In the genomic region with DNA sequence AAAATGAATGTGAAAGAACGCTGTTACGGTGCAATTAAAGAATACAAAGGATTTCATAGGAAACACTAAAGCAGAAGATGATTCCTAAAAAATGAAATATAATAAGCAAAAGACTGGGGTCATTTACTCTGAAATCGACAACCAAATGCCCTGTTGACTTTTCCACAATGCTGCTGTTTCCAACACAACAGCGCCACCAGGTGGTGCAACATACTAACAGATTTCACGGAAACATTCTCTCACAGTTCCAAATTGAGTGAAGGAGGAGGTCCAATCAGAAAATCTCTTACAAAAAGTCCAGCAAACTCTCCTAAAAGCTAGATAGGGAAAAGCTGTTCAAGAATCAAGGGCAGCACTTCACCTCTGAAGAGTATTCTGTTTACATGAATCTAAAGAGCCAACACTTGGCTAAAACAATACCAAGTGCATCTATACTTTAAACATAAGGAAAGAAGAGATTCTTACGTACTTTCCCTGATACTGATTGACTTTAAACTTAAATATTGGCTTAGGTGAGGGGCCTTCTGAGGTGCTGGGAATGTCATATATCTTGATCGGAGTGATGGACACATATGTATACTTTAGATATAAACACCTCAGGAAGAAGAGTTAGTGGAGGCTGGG, we compare ENCODE assay signal across 1 cellular context.
TF ChIP-seq lines count a peak whose summit lies in the region.

No MANE protein-coding gene starts in this region.

TF ChIP-seq in HepG2, 621 proteins besides CTCF, POLR2A, EP300 and RAD21 (continued from another document and continues in another):
- TF ChIP-seq, protein P1, sequence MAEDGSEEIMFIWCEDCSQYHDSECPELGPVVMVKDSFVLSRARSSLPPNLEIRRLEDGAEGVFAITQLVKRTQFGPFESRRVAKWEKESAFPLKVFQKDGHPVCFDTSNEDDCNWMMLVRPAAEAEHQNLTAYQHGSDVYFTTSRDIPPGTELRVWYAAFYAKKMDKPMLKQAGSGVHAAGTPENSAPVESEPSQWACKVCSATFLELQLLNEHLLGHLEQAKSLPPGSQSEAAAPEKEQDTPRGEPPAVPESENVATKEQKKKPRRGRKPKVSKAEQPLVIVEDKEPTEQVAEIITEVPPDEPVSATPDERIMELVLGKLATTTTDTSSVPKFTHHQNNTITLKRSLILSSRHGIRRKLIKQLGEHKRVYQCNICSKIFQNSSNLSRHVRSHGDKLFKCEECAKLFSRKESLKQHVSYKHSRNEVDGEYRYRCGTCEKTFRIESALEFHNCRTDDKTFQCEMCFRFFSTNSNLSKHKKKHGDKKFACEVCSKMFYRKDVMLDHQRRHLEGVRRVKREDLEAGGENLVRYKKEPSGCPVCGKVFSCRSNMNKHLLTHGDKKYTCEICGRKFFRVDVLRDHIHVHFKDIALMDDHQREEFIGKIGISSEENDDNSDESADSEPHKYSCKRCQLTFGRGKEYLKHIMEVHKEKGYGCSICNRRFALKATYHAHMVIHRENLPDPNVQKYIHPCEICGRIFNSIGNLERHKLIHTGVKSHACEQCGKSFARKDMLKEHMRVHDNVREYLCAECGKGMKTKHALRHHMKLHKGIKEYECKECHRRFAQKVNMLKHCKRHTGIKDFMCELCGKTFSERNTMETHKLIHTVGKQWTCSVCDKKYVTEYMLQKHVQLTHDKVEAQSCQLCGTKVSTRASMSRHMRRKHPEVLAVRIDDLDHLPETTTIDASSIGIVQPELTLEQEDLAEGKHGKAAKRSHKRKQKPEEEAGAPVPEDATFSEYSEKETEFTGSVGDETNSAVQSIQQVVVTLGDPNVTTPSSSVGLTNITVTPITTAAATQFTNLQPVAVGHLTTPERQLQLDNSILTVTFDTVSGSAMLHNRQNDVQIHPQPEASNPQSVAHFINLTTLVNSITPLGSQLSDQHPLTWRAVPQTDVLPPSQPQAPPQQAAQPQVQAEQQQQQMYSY (CRISPR knock-in tag; IDR thresholded peaks at IDR 0.05): no peak
- TF ChIP-seq MIXL1 (CRISPR knock-in tag; IDR thresholded peaks at IDR 0.05) (peak; percentile 57; the same call in 1 of the 2 replicates), ATAD3A (CRISPR knock-in tag; IDR thresholded peaks at IDR 0.05) (no peak), HES4 (CRISPR knock-in tag; IDR thresholded peaks at IDR 0.05; ENCODE audit: borderline replicate concordance) (no peak), DNMT3B (CRISPR knock-in tag; conservative IDR thresholded peaks at IDR 0.05) (0 out of 2 replicates have a peak, but pooled peaks have one; percentile 49), SSRP1 (CRISPR knock-in tag; IDR thresholded peaks at IDR 0.05) (0 out of 2 replicates have a peak, but pooled peaks have one; percentile 71), NR2F6 (IDR thresholded peaks at IDR 0.05) (no peak; the same call in 1 of the 2 replicates), NR2F6 (CRISPR knock-in tag; IDR thresholded peaks at IDR 0.05) (peak; percentile 22; the same call in 1 of the 2 replicates), ZNF792 (CRISPR knock-in tag; IDR thresholded peaks at IDR 0.05) (0 out of 2 replicates have a peak, but pooled peaks have one; percentile 32), IRF2 (CRISPR knock-in tag; IDR thresholded peaks at IDR 0.05) (peak; percentile 34; the same call in 1 of the 2 replicates), FOXA3 (CRISPR knock-in tag; IDR thresholded peaks at IDR 0.05) (peak; percentile 89), KMT2A (CRISPR knock-in tag; IDR thresholded peaks at IDR 0.05) (no peak), STAG1 (CRISPR knock-in tag; IDR thresholded peaks at IDR 0.05) (peak; percentile 97), GATAD1 (CRISPR knock-in tag; IDR thresholded peaks at IDR 0.05) (0 out of 2 replicates have a peak, but pooled peaks have one; percentile 24), ELF3 (CRISPR knock-in tag; IDR thresholded peaks at IDR 0.05) (peak; percentile 63), THAP11 (CRISPR knock-in tag; IDR thresholded peaks at IDR 0.05) (peak; percentile 33; the same call in 1 of the 2 replicates), MED8 (CRISPR knock-in tag; IDR thresholded peaks at IDR 0.05; ENCODE audit: insufficient replicate concordance) (no peak), MIER3 (CRISPR knock-in tag; IDR thresholded peaks at IDR 0.05; ENCODE audit: borderline replicate concordance) (peak; percentile 45; the same call in 1 of the 2 replicates), SRF (IDR thresholded peaks at IDR 0.05; ENCODE audit: low read depth, low read length) (0 out of 2 replicates have a peak, but pooled peaks have one; percentile 7), SNRNP70 (IDR thresholded peaks at IDR 0.05; ENCODE audit: low read depth, low read length) (no peak), GFI1 (CRISPR knock-in tag; IDR thresholded peaks at IDR 0.05; ENCODE audit: borderline replicate concordance) (0 out of 2 replicates have a peak, but pooled peaks have one; percentile 17), SMC3 (IDR thresholded peaks at IDR 0.05; ENCODE audit: low read length) (peak; percentile 94), FOXA1 (IDR thresholded peaks at IDR 0.05) (no peak), FOXA1 (CRISPR knock-in tag; IDR thresholded peaks at IDR 0.05) (peak; percentile 95), SAP130 (CRISPR knock-in tag; IDR thresholded peaks at IDR 0.05; ENCODE audit: low read depth) (peak; percentile 61), FOXK1 (CRISPR knock-in tag; IDR thresholded peaks at IDR 0.05; ENCODE audit: borderline replicate concordance, low read depth) (peak; percentile 58; the same call in 1 of the 2 replicates), SP140L (CRISPR knock-in tag; IDR thresholded peaks at IDR 0.05; ENCODE audit: borderline replicate concordance) (0 out of 2 replicates have a peak, but pooled peaks have one; percentile 42), SRSF1 (optimal IDR thresholded peaks at IDR 0.05; ENCODE audit: low read depth, low read length) (no peak), FOSL2 (CRISPR knock-in tag; IDR thresholded peaks at IDR 0.05) (peak; percentile 33; the same call in 1 of the 2 replicates), TAF15 (IDR thresholded peaks at IDR 0.05; ENCODE audit: low read depth, low read length, poor library complexity, severe bottlenecking) (no peak), KLF16 (CRISPR knock-in tag; IDR thresholded peaks at IDR 0.05) (peak in 1 of 2 experiments; percentile 54; a peak in 1 of 4 replicates), KAT8 (CRISPR knock-in tag; IDR thresholded peaks at IDR 0.05) (peak; percentile 66), NFYB (CRISPR knock-in tag; IDR thresholded peaks at IDR 0.05) (peak; percentile 58), TEAD3 (CRISPR knock-in tag; optimal IDR thresholded peaks at IDR 0.05; ENCODE audit: borderline replicate concordance) (peak; percentile 63), GATAD2A (CRISPR knock-in tag; IDR thresholded peaks at IDR 0.05) (peak; percentile 39; the same call in 1 of the 2 replicates), ZNF550 (CRISPR knock-in tag; IDR thresholded peaks at IDR 0.05; ENCODE audit: borderline replicate concordance) (no peak)
- TF ChIP-seq, protein P2, sequence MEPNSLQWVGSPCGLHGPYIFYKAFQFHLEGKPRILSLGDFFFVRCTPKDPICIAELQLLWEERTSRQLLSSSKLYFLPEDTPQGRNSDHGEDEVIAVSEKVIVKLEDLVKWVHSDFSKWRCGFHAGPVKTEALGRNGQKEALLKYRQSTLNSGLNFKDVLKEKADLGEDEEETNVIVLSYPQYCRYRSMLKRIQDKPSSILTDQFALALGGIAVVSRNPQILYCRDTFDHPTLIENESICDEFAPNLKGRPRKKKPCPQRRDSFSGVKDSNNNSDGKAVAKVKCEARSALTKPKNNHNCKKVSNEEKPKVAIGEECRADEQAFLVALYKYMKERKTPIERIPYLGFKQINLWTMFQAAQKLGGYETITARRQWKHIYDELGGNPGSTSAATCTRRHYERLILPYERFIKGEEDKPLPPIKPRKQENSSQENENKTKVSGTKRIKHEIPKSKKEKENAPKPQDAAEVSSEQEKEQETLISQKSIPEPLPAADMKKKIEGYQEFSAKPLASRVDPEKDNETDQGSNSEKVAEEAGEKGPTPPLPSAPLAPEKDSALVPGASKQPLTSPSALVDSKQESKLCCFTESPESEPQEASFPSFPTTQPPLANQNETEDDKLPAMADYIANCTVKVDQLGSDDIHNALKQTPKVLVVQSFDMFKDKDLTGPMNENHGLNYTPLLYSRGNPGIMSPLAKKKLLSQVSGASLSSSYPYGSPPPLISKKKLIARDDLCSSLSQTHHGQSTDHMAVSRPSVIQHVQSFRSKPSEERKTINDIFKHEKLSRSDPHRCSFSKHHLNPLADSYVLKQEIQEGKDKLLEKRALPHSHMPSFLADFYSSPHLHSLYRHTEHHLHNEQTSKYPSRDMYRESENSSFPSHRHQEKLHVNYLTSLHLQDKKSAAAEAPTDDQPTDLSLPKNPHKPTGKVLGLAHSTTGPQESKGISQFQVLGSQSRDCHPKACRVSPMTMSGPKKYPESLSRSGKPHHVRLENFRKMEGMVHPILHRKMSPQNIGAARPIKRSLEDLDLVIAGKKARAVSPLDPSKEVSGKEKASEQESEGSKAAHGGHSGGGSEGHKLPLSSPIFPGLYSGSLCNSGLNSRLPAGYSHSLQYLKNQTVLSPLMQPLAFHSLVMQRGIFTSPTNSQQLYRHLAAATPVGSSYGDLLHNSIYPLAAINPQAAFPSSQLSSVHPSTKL (CRISPR knock-in tag; IDR thresholded peaks at IDR 0.05): peak; percentile 50
- TF ChIP-seq, protein P3, sequence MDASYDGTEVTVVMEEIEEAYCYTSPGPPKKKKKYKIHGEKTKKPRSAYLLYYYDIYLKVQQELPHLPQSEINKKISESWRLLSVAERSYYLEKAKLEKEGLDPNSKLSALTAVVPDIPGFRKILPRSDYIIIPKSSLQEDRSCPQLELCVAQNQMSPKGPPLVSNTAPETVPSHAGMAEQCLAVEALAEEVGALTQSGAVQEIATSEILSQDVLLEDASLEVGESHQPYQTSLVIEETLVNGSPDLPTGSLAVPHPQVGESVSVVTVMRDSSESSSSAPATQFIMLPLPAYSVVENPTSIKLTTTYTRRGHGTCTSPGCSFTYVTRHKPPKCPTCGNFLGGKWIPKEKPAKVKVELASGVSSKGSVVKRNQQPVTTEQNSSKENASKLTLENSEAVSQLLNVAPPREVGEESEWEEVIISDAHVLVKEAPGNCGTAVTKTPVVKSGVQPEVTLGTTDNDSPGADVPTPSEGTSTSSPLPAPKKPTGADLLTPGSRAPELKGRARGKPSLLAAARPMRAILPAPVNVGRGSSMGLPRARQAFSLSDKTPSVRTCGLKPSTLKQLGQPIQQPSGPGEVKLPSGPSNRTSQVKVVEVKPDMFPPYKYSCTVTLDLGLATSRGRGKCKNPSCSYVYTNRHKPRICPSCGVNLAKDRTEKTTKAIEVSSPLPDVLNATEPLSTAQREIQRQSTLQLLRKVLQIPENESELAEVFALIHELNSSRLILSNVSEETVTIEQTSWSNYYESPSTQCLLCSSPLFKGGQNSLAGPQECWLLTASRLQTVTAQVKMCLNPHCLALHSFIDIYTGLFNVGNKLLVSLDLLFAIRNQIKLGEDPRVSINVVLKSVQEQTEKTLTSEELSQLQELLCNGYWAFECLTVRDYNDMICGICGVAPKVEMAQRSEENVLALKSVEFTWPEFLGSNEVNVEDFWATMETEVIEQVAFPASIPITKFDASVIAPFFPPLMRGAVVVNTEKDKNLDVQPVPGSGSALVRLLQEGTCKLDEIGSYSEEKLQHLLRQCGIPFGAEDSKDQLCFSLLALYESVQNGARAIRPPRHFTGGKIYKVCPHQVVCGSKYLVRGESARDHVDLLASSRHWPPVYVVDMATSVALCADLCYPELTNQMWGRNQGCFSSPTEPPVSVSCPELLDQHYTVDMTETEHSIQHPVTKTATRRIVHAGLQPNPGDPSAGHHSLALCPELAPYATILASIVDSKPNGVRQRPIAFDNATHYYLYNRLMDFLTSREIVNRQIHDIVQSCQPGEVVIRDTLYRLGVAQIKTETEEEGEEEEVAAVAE (CRISPR knock-in tag; IDR thresholded peaks at IDR 0.05; ENCODE audit: borderline replicate concordance): peak; percentile 15; the same call in 1 of the 2 replicates
- TF ChIP-seq, protein P4, sequence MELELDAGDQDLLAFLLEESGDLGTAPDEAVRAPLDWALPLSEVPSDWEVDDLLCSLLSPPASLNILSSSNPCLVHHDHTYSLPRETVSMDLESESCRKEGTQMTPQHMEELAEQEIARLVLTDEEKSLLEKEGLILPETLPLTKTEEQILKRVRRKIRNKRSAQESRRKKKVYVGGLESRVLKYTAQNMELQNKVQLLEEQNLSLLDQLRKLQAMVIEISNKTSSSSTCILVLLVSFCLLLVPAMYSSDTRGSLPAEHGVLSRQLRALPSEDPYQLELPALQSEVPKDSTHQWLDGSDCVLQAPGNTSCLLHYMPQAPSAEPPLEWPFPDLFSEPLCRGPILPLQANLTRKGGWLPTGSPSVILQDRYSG (CRISPR knock-in tag; IDR thresholded peaks at IDR 0.05): no peak
- TF ChIP-seq, protein P5, sequence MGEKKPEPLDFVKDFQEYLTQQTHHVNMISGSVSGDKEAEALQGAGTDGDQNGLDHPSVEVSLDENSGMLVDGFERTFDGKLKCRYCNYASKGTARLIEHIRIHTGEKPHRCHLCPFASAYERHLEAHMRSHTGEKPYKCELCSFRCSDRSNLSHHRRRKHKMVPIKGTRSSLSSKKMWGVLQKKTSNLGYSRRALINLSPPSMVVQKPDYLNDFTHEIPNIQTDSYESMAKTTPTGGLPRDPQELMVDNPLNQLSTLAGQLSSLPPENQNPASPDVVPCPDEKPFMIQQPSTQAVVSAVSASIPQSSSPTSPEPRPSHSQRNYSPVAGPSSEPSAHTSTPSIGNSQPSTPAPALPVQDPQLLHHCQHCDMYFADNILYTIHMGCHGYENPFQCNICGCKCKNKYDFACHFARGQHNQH (CRISPR knock-in tag; IDR thresholded peaks at IDR 0.05): 0 out of 2 replicates have a peak, but pooled peaks have one; percentile 50
- TF ChIP-seq, protein P6, sequence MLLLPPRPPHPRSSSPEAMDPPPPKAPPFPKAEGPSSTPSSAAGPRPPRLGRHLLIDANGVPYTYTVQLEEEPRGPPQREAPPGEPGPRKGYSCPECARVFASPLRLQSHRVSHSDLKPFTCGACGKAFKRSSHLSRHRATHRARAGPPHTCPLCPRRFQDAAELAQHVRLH (CRISPR knock-in tag; IDR thresholded peaks at IDR 0.05; ENCODE audit: borderline replicate concordance, low read depth): 0 out of 2 replicates have a peak, but pooled peaks have one; percentile 51
- TF ChIP-seq, protein P7, sequence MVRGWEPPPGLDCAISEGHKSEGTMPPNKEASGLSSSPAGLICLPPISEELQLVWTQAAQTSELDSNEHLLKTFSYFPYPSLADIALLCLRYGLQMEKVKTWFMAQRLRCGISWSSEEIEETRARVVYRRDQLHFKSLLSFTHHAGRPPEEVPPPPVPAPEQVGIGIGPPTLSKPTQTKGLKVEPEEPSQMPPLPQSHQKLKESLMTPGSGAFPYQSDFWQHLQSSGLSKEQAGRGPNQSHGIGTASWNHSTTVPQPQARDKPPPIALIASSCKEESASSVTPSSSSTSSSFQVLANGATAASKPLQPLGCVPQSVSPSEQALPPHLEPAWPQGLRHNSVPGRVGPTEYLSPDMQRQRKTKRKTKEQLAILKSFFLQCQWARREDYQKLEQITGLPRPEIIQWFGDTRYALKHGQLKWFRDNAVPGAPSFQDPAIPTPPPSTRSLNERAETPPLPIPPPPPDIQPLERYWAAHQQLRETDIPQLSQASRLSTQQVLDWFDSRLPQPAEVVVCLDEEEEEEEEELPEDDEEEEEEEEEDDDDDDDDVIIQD (CRISPR knock-in tag; IDR thresholded peaks at IDR 0.05; ENCODE audit: low read depth): peak; percentile 9; the same call in 1 of the 2 replicates
- TF ChIP-seq, protein P8, sequence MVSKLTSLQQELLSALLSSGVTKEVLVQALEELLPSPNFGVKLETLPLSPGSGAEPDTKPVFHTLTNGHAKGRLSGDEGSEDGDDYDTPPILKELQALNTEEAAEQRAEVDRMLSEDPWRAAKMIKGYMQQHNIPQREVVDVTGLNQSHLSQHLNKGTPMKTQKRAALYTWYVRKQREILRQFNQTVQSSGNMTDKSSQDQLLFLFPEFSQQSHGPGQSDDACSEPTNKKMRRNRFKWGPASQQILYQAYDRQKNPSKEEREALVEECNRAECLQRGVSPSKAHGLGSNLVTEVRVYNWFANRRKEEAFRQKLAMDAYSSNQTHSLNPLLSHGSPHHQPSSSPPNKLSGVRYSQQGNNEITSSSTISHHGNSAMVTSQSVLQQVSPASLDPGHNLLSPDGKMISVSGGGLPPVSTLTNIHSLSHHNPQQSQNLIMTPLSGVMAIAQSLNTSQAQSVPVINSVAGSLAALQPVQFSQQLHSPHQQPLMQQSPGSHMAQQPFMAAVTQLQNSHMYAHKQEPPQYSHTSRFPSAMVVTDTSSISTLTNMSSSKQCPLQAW (CRISPR knock-in tag; IDR thresholded peaks at IDR 0.05): 0 out of 2 replicates have a peak, but pooled peaks have one; percentile 25
